8 cellular contexts compared by ENCODE assay signal in genomic region chr4:11765849-11766453, GRCh38.
DNase-seq lines count a peak whose midpoint lies in the region; ATAC-seq and TF ChIP-seq lines count a peak whose summit lies in the region.

No MANE protein-coding gene starts in this region.

- no peaks in the 10 kb centered on the region for H3K9me3 ChIP-seq in prostate gland

- intact Hi-C loops in prostate gland (cut with DNase I) = no loop called here

- CTCF ChIA-PET in RWPE1 (lab: Yijun Ruan, JAX) = interaction anchor here (0.6 kb wide), 1 partner anchor 305 kb away, joined by 3 read pairs; no protein-coding TSS in a partner anchor

- peak; percentile 71 for ATAC-seq in HG03139 (IDR thresholded peaks at IDR 0.05; ENCODE audit: unreplicated experiment)

- 39% methylated on average over 4 of the region's 4 CpGs for WGBS in prostate gland

- peak; percentile 19 to 44 for DNase-seq in AML-193 (lab: John Stamatoyannopoulos, UW)
- DNase-seq in RWPE1 (ENCODE audit: low spot score) = peak; percentile 39
- peak; percentile 69 for DNase-seq in fibroblast of the aortic adventitia (ENCODE audit: low read depth)
- no peak for DNase-seq in prostate gland (ENCODE audit: low spot score)
- DNase-seq in NCI-H128 (lab: John Stamatoyannopoulos, UW; ENCODE audit: unreplicated experiment) = no peak
- DNase-seq in NCI-H2107 (lab: John Stamatoyannopoulos, UW) = no peak

- POLR2A ChIA-PET in RWPE1 (lab: Yijun Ruan, JAX; ENCODE audit: low non-redundant PET) = no interaction called here

- H3K27me3 ChIP-seq in prostate gland (replicated peaks; ENCODE audit: insufficient read depth) = no peaks in the 10 kb centered on the region

- H3K4me1 ChIP-seq in prostate gland (replicated peaks) = no peaks in the 10 kb centered on the region

- no peaks in the 10 kb centered on the region for H3K36me3 ChIP-seq in prostate gland

- TF ChIP-seq CTCF in GM12875 (IDR thresholded peaks at IDR 0.05; ENCODE audit: borderline replicate concordance, insufficient read depth, low read depth, low read length) (peak; percentile 65; the same call in 1 of the 2 replicates), RWPE1 (conservative IDR thresholded peaks at IDR 0.05; ENCODE audit: low read depth) (peak; percentile 74), fibroblast of the aortic adventitia (IDR thresholded peaks at IDR 0.05; ENCODE audit: insufficient read depth, low read length) (peak; percentile 81), prostate gland (IDR thresholded peaks at IDR 0.05) (peak; percentile 30 to 52 (median 38))

- H3K27ac ChIP-seq in RWPE1 = no peak overlapping the region
- H3K27ac ChIP-seq in prostate gland = no peak overlapping the region

- H3K4me3 ChIP-seq in GM12875 (ENCODE audit: low read depth, low read length) (no peak overlapping the region), fibroblast of the aortic adventitia (ENCODE audit: low read depth, low read length) (no peak overlapping the region), prostate gland (no peak overlapping the region)

- TF ChIP-seq POLR2A in prostate gland (IDR thresholded peaks at IDR 0.05) = no peak

Comparison
In these comparisons a context has a peak if more than half of its experiments do, and no peak if none do; other contexts are left out.
1. DNase-seq: peak in AML-193 (2 of 2), RWPE1 (single experiment) and fibroblast of the aortic adventitia (single experiment); none in prostate gland (single experiment), NCI-H128 (single experiment) and NCI-H2107 (single experiment).
2. Peak in every context shown above with its lines, with median percentiles within 50 percentile points of each other: CTCF ChIP-seq.